8 cellular contexts compared by ENCODE assay signal in the genomic region with DNA sequence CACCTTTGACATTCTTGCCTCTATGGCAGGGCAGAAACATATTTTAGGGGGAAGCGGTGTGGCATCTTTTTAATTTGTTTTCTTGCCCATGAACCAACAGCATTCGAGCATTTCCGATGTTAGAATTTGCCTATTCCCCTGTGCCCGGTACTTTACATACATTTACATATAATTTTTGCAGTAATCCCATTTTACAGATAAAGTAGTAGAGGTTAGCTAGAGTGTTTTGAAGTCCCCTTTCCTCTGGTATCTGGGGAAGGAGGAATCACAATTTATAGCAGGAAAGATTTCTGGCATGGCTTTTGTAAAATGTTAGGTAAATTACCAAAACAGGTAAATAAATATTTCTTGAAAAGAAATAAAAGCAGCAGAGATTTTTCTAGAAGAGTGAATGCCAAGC. TPM values are rescaled to one million over a fixed set of nuclear protein-coding genes. Genes with fewer than 3 reads are reported as not detected.
A peak's percentile ranks its signal among the peaks of the same experiment; 100 is the strongest.
DNase-seq lines count a peak whose midpoint lies in the region; ATAC-seq, FAIRE-seq and TF ChIP-seq lines count a peak whose summit lies in the region.

No MANE protein-coding gene starts in this region.

- ATAC-seq in GM18867 (IDR thresholded peaks at IDR 0.05; ENCODE audit: unreplicated experiment) (no peak), GM19463 (IDR thresholded peaks at IDR 0.05; ENCODE audit: unreplicated experiment) (no peak)

- H3K9me3 ChIP-seq in Peyer's patch, result no peaks in the 10 kb centered on the region
- H3K9me3 ChIP-seq in esophagus squamous epithelium, result no peaks in the 10 kb centered on the region
- H3K9me3 ChIP-seq in skeletal muscle tissue (ENCODE audit: control insufficient read depth in 3 of 3, low read length in 3 of 3), result no peaks in the 10 kb centered on the region

- no peaks in the 10 kb centered on the region for H3K36me3 ChIP-seq in Peyer's patch
- H3K36me3 ChIP-seq in esophagus squamous epithelium, result peaks cover 0 to 10% (median 0%) of the 10 kb centered on the region in 3 donors
- H3K36me3 ChIP-seq in skeletal muscle tissue (ENCODE audit: control insufficient read depth in 3 of 3, insufficient read depth in 3 of 3, low read length in 3 of 3), result no peaks in the 10 kb centered on the region
- H3K36me3 ChIP-seq in brain microvascular endothelial cell (replicated peaks), result no peaks in the 10 kb centered on the region

- TF ChIP-seq POLR2A in Peyer's patch (IDR thresholded peaks at IDR 0.05) (no peak), esophagus squamous epithelium (IDR thresholded peaks at IDR 0.05) (no peak)

- in situ Hi-C loops in brain microvascular endothelial cell (cut with HindIII; ENCODE audit: low pct_ligation_motif_present, low sequenced_read_pairs), result no loop called here

- no peak for DNase-seq in GM12864 (ENCODE audit: low read depth)
- DNase-seq in Peyer's patch, result no peak
- no peak for DNase-seq in esophagus squamous epithelium (lab: John Stamatoyannopoulos, UW)
- DNase-seq in frontal cortex (ENCODE audit: low spot score in 2 of 2), result no peak
- no peak for DNase-seq in brain microvascular endothelial cell

- H3K4me3 ChIP-seq in GM12864 (ENCODE audit: low read depth, low read length), result peak overlapping the region; percentile 89
- peak overlapping the region in 2 of 4 donors; percentile 73 to 77 for H3K4me3 ChIP-seq in Peyer's patch
- peak overlapping the region in 3 of 4 donors; percentile 61 to 96 (median 93) for H3K4me3 ChIP-seq in esophagus squamous epithelium
- H3K4me3 ChIP-seq in skeletal muscle tissue (ENCODE audit: low read length in 3 of 3), result peak overlapping the region in 1 of 3 donors; percentile 93
- no peak overlapping the region for H3K4me3 ChIP-seq in brain microvascular endothelial cell (ENCODE audit: low read depth, low read length)

- H3K27ac ChIP-seq in Peyer's patch (peak overlapping the region; percentile 94 to 97 (median 96)), esophagus squamous epithelium (peak overlapping the region; percentile 93 to 100 (median 100)), skeletal muscle tissue (ENCODE audit: low read depth, low read length) (peak overlapping the region; percentile 96), brain microvascular endothelial cell (no peak overlapping the region)

- 54 to 65% methylated on average over 4 of the region's 4 CpGs for WGBS in esophagus squamous epithelium, 2 donors

- H3K4me1 ChIP-seq in Peyer's patch (peaks cover 0 to 13% (median 5%) of the 10 kb centered on the region in 4 donors), esophagus squamous epithelium (peaks cover 7 to 35% (median 14%) of the 10 kb centered on the region in 3 donors), skeletal muscle tissue (ENCODE audit: control insufficient read depth in 3 of 3, insufficient read depth in 3 of 3, low read length in 3 of 3) (peaks cover 9 to 23% (median 12%) of the 10 kb centered on the region in 3 donors)

- peak overlapping the region; percentile 93 to 96 (median 94) for H3K9ac ChIP-seq in skeletal muscle tissue (ENCODE audit: low read depth in 1 of 3, low read length in 3 of 3)

- TF ChIP-seq CTCF in GM12864 (IDR thresholded peaks at IDR 0.05; ENCODE audit: low read depth, low read length, missing control alignments) (no peak), Peyer's patch (IDR thresholded peaks at IDR 0.05) (no peak), esophagus squamous epithelium (IDR thresholded peaks at IDR 0.05) (no peak), brain microvascular endothelial cell (IDR thresholded peaks at IDR 0.05; ENCODE audit: low read depth, low read length, missing control alignments) (no peak)

- no peaks in the 10 kb centered on the region for H3K27me3 ChIP-seq in Peyer's patch
- no peaks in the 10 kb centered on the region for H3K27me3 ChIP-seq in esophagus squamous epithelium
- H3K27me3 ChIP-seq in skeletal muscle tissue (ENCODE audit: control insufficient read depth in 3 of 3, insufficient read depth in 3 of 3, low read length in 3 of 3), result no peaks in the 10 kb centered on the region
- no peaks in the 10 kb centered on the region for H3K27me3 ChIP-seq in brain microvascular endothelial cell (replicated peaks)

- intact Hi-C loops in esophagus squamous epithelium (cut with DNase I), result no loop called here

- FAIRE-seq in frontal cortex (lab: Jason Lieb, UNC), result no peak

RNA-seq across cellular contexts. Expression of a gene that starts 1.6 kb away (rescaled TPM):
- total RNA-seq in Peyer's patch, result 10 to 100 TPM in 3 of 4 donors, 1 to 10 TPM in 1; 8.3 to 22.7 (median 15.3) TPM
- total RNA-seq in esophagus squamous epithelium, result 10 to 100 TPM in 2 of 4 donors, 1 to 10 TPM in 2; 7.6 to 20.4 (median 10.0) TPM
- total RNA-seq in skeletal muscle tissue, result 19.3 TPM
- total RNA-seq in frontal cortex, result 19.2 TPM

RNA-seq across cellular contexts. Expression of a gene that starts 8.5 kb away (rescaled TPM):
- 10 to 100 TPM in 3 of 4 donors, not detected in 1; 10.8 to 24.0 (median 15.1) TPM for total RNA-seq in Peyer's patch
- total RNA-seq in esophagus squamous epithelium, result 10 to 100 TPM; 22.5 to 59.0 (median 47.7) TPM
- total RNA-seq in skeletal muscle tissue, result 1.6 TPM
- 2.4 TPM for total RNA-seq in frontal cortex
